ENCODE assay signal across 26 cellular contexts in genomic region chr6:168606722-168607121, GRCh38.
"Had no signal": no experiment of that assay in that cellular context is flagged by ENCODE, and none has a peak within 500 bp of the region (broad histone marks: within the 10 kb centered on the region; RNA-seq: fewer than 3 reads in every experiment).

No MANE protein-coding gene starts in this region.

- H3K27ac Mint-ChIP-seq: effector memory CD8-positive, alpha-beta T cell; mesothelial cell of epicardium; naive B cell; natural killer cell treated with Interleukin-12 subunit alpha and Interleukin-12 subunit beta and Interleukin-15 and Interleukin-18, amount 100 ng/mL, for 72 hours had no signal

- FAIRE-seq: urothelium cell line had no signal

- H3K36me3 ChIP-seq: gastrocnemius medialis, left lung, tibial nerve, upper lobe of left lung had no signal

- H3K27me3 Mint-ChIP-seq: naive B cell had no signal

- H3K4me1 ChIP-seq: gastrocnemius medialis, left lung, parathyroid adenoma, tibial nerve had no signal

- ATAC-seq: effector memory CD8-positive, alpha-beta T cell; esophagus mucosa; gastrocnemius medialis; left cardiac atrium; mucosa of descending colon; natural killer cell treated with Interleukin-12 subunit alpha and Interleukin-12 subunit beta and Interleukin-15 and Interleukin-18, amount 100 ng/mL, for 72 hours had no signal

- H3K27ac ChIP-seq: gastrocnemius medialis, left lung, parathyroid adenoma, thoracic aorta, tibial nerve, upper lobe of left lung had no signal

- H3K36me3 Mint-ChIP-seq: mesothelial cell of epicardium; naive B cell; natural killer cell treated with Interleukin-12 subunit alpha and Interleukin-12 subunit beta and Interleukin-15 and Interleukin-18, amount 100 ng/mL, for 72 hours had no signal

- H3K4me3 Mint-ChIP-seq: effector memory CD8-positive, alpha-beta T cell; mesothelial cell of epicardium; naive B cell; natural killer cell treated with Interleukin-12 subunit alpha and Interleukin-12 subunit beta and Interleukin-15 and Interleukin-18, amount 100 ng/mL, for 72 hours; neural crest cell had no signal

- H3K4me1 Mint-ChIP-seq: naive B cell had no signal

- H3K9me3 Mint-ChIP-seq: effector memory CD8-positive, alpha-beta T cell; mesothelial cell of epicardium; natural killer cell treated with Interleukin-12 subunit alpha and Interleukin-12 subunit beta and Interleukin-15 and Interleukin-18, amount 100 ng/mL, for 72 hours; neural crest cell had no signal

- H3K9me3 ChIP-seq: gastrocnemius medialis, left lung, mucosa of descending colon, thoracic aorta, upper lobe of left lung had no signal

- H3K27me3 ChIP-seq: tibial nerve, upper lobe of left lung had no signal

- H3K4me3 ChIP-seq: gastrocnemius medialis, left lung, mucosa of descending colon, smooth muscle cell, thoracic aorta, tibial nerve, upper lobe of left lung had no signal

- H3K9ac ChIP-seq: parathyroid adenoma had no signal

- DNase-seq: cortex of kidney; effector memory CD8-positive, alpha-beta T cell; foreskin fibroblast; gastrocnemius medialis; head of caudate nucleus; left cardiac atrium; left lung; mesenchymal stem cell; mucosa of descending colon; naive B cell; retina; stimulated activated CD4-positive, alpha-beta T cell treated with anti-CD3 and anti-CD28 coated beads, Interleukin-12 subunit alpha, Interleukin-12 subunit beta, amount 100 ng/mL, for 4 hours; stimulated activated CD4-positive, alpha-beta T cell treated with anti-CD3 and anti-CD28 coated beads, Interleukin-1b, Interleukin-23, amount 100 ng/mL, for 48 hours; stimulated activated CD4-positive, alpha-beta T cell treated with anti-CD3 and anti-CD28 coated beads, Interleukin-4, amount 100 ng/mL, for 1 hour; stimulated activated CD8-positive, alpha-beta memory T cell treated with anti-CD3 and anti-CD28 coated beads, Interleukin-4, amount 100 ng/mL, for 48 hours; stimulated activated naive CD4-positive, alpha-beta T cell treated with Interleukin-2 at 50 U/mL for 16 hours had no signal
